In genomic region chr18:10006261-10006903, GRCh38 we compare ENCODE assay signal across 8 cellular contexts.
A peak's percentile ranks its signal among the peaks of the same experiment; 100 is the strongest.
DNase-seq lines count a peak whose midpoint lies in the region; ATAC-seq and TF ChIP-seq lines count a peak whose summit lies in the region.

No MANE protein-coding gene starts in this region.

- H3K4me3 Mint-ChIP-seq in MCF 10A (ENCODE audit: unreplicated experiment) = no peak overlapping the region

- no peaks in the 10 kb centered on the region for H3K27me3 Mint-ChIP-seq in MCF 10A (ENCODE audit: insufficient read depth, unreplicated experiment)

- H3K27ac Mint-ChIP-seq in MCF 10A (ENCODE audit: low read depth, unreplicated experiment) = no peak overlapping the region

- POLR2A ChIA-PET in MCF 10A (lab: Yijun Ruan, JAX) = interaction anchor here (1.4 kb wide), 1 partner anchor 513 kb away, joined by 8 read pairs; no protein-coding TSS in a partner anchor

- H3K36me3 ChIP-seq in breast epithelium (no peaks in the 10 kb centered on the region), H7 (replicated peaks; ENCODE audit: control insufficient read depth, insufficient read depth, low read length) (no peaks in the 10 kb centered on the region)

- CTCF ChIA-PET in MCF 10A (lab: Yijun Ruan, JAX) = interaction anchor here (0.7 to 2.8 kb wide), 5 partner anchors 11 to 514 kb away, joined by 3 to 22 read pairs (median 4); no protein-coding TSS in a partner anchor

- TF ChIP-seq CTCF in MCF 10A (IDR thresholded peaks at IDR 0.05; ENCODE audit: unreplicated experiment) = peak; percentile 16
- TF ChIP-seq CTCF in breast epithelium (IDR thresholded peaks at IDR 0.05) = no peak
- peak; percentile 20 for TF ChIP-seq CTCF in foreskin fibroblast (IDR thresholded peaks at IDR 0.05; ENCODE audit: low read depth, low read length)

- H3K27me3 ChIP-seq in breast epithelium (no peaks in the 10 kb centered on the region), H7 (ENCODE audit: control insufficient read depth, insufficient read depth, low read length) (no peaks in the 10 kb centered on the region)

- no peak for ATAC-seq in esophagus mucosa

- H3K27ac ChIP-seq in breast epithelium = no peak overlapping the region

- H3K9me3 Mint-ChIP-seq in MCF 10A (ENCODE audit: unreplicated experiment) = no peaks in the 10 kb centered on the region

- H3K4me3 ChIP-seq in breast epithelium (no peak overlapping the region), foreskin fibroblast (ENCODE audit: low read depth in 1 of 2, low read length in 2 of 2) (no peak overlapping the region), H7 (ENCODE audit: insufficient read depth, low read depth, low read length) (no peak overlapping the region)

- DNase-seq in MCF 10A (ENCODE audit: unreplicated experiment) (peak; percentile 27), breast epithelium (ENCODE audit: low spot score in 2 of 2) (no peak), RPMI7951 (ENCODE audit: low read depth) (peak; percentile 71), foreskin fibroblast (peak; percentile 58 to 72), SW 1271 (lab: John Stamatoyannopoulos, UW) (no peak), H7 (no peak)
- no peak for DNase-seq in activated CD4-positive, CD25-positive, alpha-beta regulatory T cell (lab: John Stamatoyannopoulos, UW)

- H3K4me1 ChIP-seq in breast epithelium = no peaks in the 10 kb centered on the region

- H3K36me3 Mint-ChIP-seq in MCF 10A (ENCODE audit: insufficient read depth, unreplicated experiment) = no peaks in the 10 kb centered on the region

- TF ChIP-seq POLR2A in breast epithelium (IDR thresholded peaks at IDR 0.05) = no peak

- no TSS peak for BruUV-seq in MCF 10A (replicated peaks; lab: Mats Ljungman, UMichigan)

- H3K9me3 ChIP-seq in breast epithelium = no peaks in the 10 kb centered on the region

- H3K4me1 Mint-ChIP-seq in MCF 10A (ENCODE audit: insufficient read depth, unreplicated experiment) = no peaks in the 10 kb centered on the region

- intact Hi-C loops in MCF 10A (cut with micrococcal nuclease) (loop anchor here (1.0 kb wide), 1 partner anchor 514 kb away; no protein-coding TSS in a partner anchor), breast epithelium (cut with DNase I; ENCODE audit: low total_unique reads) (no loop called here)

Comparison
In these comparisons a context has a peak if more than half of its experiments do, and no peak if none do; other contexts are left out.
1. DNase-seq: peak in MCF 10A (single experiment), RPMI7951 (single experiment) and foreskin fibroblast (2 of 2); none in breast epithelium (0 of 2), SW 1271 (0 of 2), H7 (single experiment) and activated CD4-positive, CD25-positive, alpha-beta regulatory T cell (0 of 4).
2. CTCF ChIP-seq: peak in MCF 10A (single experiment) and foreskin fibroblast (single experiment); none in breast epithelium (0 of 3).